ENCODE assay signal across 9 cellular contexts in the genomic region with DNA sequence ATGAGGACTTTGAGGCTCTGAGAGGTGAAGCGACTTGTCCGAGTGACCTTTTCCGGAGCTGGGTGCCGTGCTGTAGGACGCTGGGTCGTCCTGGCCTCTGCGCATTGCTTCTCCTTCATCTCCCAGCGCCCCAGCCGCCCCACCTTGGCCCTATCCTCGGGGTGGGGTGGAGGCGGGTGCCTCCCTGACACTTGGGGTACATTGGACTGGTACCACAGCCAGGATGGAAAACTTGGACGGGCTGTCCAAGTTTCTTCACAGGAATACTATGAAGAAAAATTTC.
A peak's percentile ranks its signal among the peaks of the same experiment; 100 is the strongest.
DNase-seq lines count a peak whose midpoint lies in the region; ATAC-seq and TF ChIP-seq lines count a peak whose summit lies in the region.
"Had no signal": no experiment of that assay in that cellular context is flagged by ENCODE, and none has a peak within 500 bp of the region (broad histone marks: within the 10 kb centered on the region; RNA-seq: fewer than 3 reads in every experiment).

No MANE protein-coding gene starts in this region.

- H3K9ac ChIP-seq in skeletal muscle tissue (ENCODE audit: low read depth in 1 of 3, low read length in 3 of 3), result no peak overlapping the region

- H3K9me3 Mint-ChIP-seq in activated CD4-positive, alpha-beta memory T cell treated with anti-CD3 and anti-CD28 coated beads for 36 hours, result no peaks in the 10 kb centered on the region
- H3K9me3 Mint-ChIP-seq in glutamatergic neuron (ENCODE audit: unreplicated experiment), result peaks cover 3% of the 10 kb centered on the region

- no peak for ATAC-seq in HG03520 (IDR thresholded peaks at IDR 0.05; ENCODE audit: unreplicated experiment)

- peaks cover 5 to 13% (median 9%) of the 10 kb centered on the region in 3 donors for H3K4me1 ChIP-seq in skeletal muscle tissue (ENCODE audit: control insufficient read depth in 3 of 3, insufficient read depth in 3 of 3, low read length in 3 of 3)

- H3K4me1 Mint-ChIP-seq in activated CD4-positive, alpha-beta memory T cell treated with anti-CD3 and anti-CD28 coated beads for 36 hours (ENCODE audit: low read depth), result peaks cover 4% of the 10 kb centered on the region
- peaks cover 1% of the 10 kb centered on the region for H3K4me1 Mint-ChIP-seq in glutamatergic neuron (ENCODE audit: low read depth, unreplicated experiment)

- intact Hi-C loops in activated CD4-positive, alpha-beta memory T cell treated with anti-CD3 and anti-CD28 coated beads for 36 hours (cut with micrococcal nuclease), result loop anchor here (5.0 to 10.0 kb wide), 3 partner anchors 115 to 1128 kb away; a partner anchor contains a TSS

- CTCF ChIA-PET in activated CD4-positive, alpha-beta memory T cell treated with anti-CD3 and anti-CD28 coated beads for 36 hours (lab: Charles Lee), result interaction anchor here (1.2 kb wide), 1 partner anchor 164 kb away, joined by 3 read pairs; no protein-coding TSS in a partner anchor

- H3K36me3 ChIP-seq in H7 (replicated peaks; ENCODE audit: control insufficient read depth, insufficient read depth, low read length) (no peaks in the 10 kb centered on the region; the same call in 1 of the 2 replicates), skeletal muscle tissue (ENCODE audit: control insufficient read depth in 3 of 3, insufficient read depth in 3 of 3, low read length in 3 of 3) (no peaks in the 10 kb centered on the region)

- no peaks in the 10 kb centered on the region for H3K9me3 ChIP-seq in skeletal muscle tissue (ENCODE audit: control insufficient read depth in 3 of 3, low read length in 3 of 3)

- H3K4me3 Mint-ChIP-seq in activated CD4-positive, alpha-beta memory T cell treated with anti-CD3 and anti-CD28 coated beads for 36 hours, result peak overlapping the region; percentile 78
- H3K4me3 Mint-ChIP-seq in glutamatergic neuron (ENCODE audit: unreplicated experiment), result peak overlapping the region; percentile 93

- peaks cover 4% of the 10 kb centered on the region for H3K27me3 Mint-ChIP-seq in activated CD4-positive, alpha-beta memory T cell treated with anti-CD3 and anti-CD28 coated beads for 36 hours
- H3K27me3 Mint-ChIP-seq in glutamatergic neuron (ENCODE audit: unreplicated experiment), result peaks cover 3% of the 10 kb centered on the region

- H3K4me3 ChIP-seq in H7 (ENCODE audit: insufficient read depth, low read depth, low read length), result peak overlapping the region; percentile 75
- peak overlapping the region in 2 of 3 donors; percentile 50 to 66 for H3K4me3 ChIP-seq in skeletal muscle tissue (ENCODE audit: low read length in 3 of 3)

- H3K36me3 Mint-ChIP-seq in activated CD4-positive, alpha-beta memory T cell treated with anti-CD3 and anti-CD28 coated beads for 36 hours, result no peaks in the 10 kb centered on the region
- H3K36me3 Mint-ChIP-seq in glutamatergic neuron (ENCODE audit: unreplicated experiment), result no peaks in the 10 kb centered on the region

- H3K27me3 ChIP-seq in H7 (ENCODE audit: control insufficient read depth, insufficient read depth, low read length) (peaks cover 7% of the 10 kb centered on the region), skeletal muscle tissue (ENCODE audit: control insufficient read depth in 3 of 3, insufficient read depth in 3 of 3, low read length in 3 of 3) (peaks cover 7 to 26% (median 22%) of the 10 kb centered on the region in 3 donors)

- H3K27ac Mint-ChIP-seq in activated CD4-positive, alpha-beta memory T cell treated with anti-CD3 and anti-CD28 coated beads for 36 hours, result no peak overlapping the region
- H3K27ac Mint-ChIP-seq in glutamatergic neuron (ENCODE audit: unreplicated experiment), result peak overlapping the region; percentile 41

- TF ChIP-seq CTCF in glutamatergic neuron (IDR thresholded peaks at IDR 0.05; ENCODE audit: partially characterized antibody, unreplicated experiment), result no peak

- peak; percentile 60 for DNase-seq in H7
- no peak for DNase-seq in activated CD4-positive, alpha-beta memory T cell treated with anti-CD3 and anti-CD28 coated beads for 36 hours
- DNase-seq in glutamatergic neuron, result no peak
- DNase-seq in NCI-H524 (lab: John Stamatoyannopoulos, UW), result no peak
- DNase-seq in NCI-H1930 (lab: John Stamatoyannopoulos, UW), result no peak
- no peak for DNase-seq in activated CD4-positive, CD25-positive, alpha-beta regulatory T cell treated with anti-CD3 and anti-CD28 coated beads, Interleukin-2, amount 50 U/mL, for 72 hours
- DNase-seq: stimulated activated CD4-positive, alpha-beta T cell treated with anti-CD3 and anti-CD28 coated beads, Interleukin-4, amount 100 ng/mL, for 1 hour had no signal

- POLR2A ChIA-PET in activated CD4-positive, alpha-beta memory T cell treated with anti-CD3 and anti-CD28 coated beads for 36 hours (lab: Charles Lee), result no interaction called here

- no peak overlapping the region for H3K27ac ChIP-seq in skeletal muscle tissue (ENCODE audit: low read depth, low read length)
